1 cellular context compared by ENCODE assay signal in genomic region chr6:137811912-137812553, GRCh38.
A peak's percentile ranks its signal among the peaks of the same experiment; 100 is the strongest.
TF ChIP-seq lines count a peak whose summit lies in the region.

No MANE protein-coding gene starts in this region.

TF ChIP-seq in GM12878, 131 proteins besides CTCF, POLR2A, EP300 and RAD21 (continued from another document):
- peak; percentile 26; the same call in 1 of the 2 replicates for TF ChIP-seq SPI1 (IDR thresholded peaks at IDR 0.05; ENCODE audit: borderline replicate concordance, insufficient read depth, low read depth, low read length)
- 0 out of 2 replicates have a peak, but pooled peaks have one; percentile 8 for TF ChIP-seq FOXM1 (IDR thresholded peaks at IDR 0.05; ENCODE audit: low read depth, low read length)
- 0 out of 2 replicates have a peak, but pooled peaks have one; percentile 39 for TF ChIP-seq NFIC (IDR thresholded peaks at IDR 0.05; ENCODE audit: low read depth, low read length)
- peak; percentile 0 to 23; a peak in 1 of 4 replicates for TF ChIP-seq IKZF2 (IDR thresholded peaks at IDR 0.05)
- no peak for TF ChIP-seq NR2C1 (IDR thresholded peaks at IDR 0.05)
- TF ChIP-seq HDGF (IDR thresholded peaks at IDR 0.05): 0 out of 2 replicates have a peak, but pooled peaks have one; percentile 49
- TF ChIP-seq, protein P1, sequence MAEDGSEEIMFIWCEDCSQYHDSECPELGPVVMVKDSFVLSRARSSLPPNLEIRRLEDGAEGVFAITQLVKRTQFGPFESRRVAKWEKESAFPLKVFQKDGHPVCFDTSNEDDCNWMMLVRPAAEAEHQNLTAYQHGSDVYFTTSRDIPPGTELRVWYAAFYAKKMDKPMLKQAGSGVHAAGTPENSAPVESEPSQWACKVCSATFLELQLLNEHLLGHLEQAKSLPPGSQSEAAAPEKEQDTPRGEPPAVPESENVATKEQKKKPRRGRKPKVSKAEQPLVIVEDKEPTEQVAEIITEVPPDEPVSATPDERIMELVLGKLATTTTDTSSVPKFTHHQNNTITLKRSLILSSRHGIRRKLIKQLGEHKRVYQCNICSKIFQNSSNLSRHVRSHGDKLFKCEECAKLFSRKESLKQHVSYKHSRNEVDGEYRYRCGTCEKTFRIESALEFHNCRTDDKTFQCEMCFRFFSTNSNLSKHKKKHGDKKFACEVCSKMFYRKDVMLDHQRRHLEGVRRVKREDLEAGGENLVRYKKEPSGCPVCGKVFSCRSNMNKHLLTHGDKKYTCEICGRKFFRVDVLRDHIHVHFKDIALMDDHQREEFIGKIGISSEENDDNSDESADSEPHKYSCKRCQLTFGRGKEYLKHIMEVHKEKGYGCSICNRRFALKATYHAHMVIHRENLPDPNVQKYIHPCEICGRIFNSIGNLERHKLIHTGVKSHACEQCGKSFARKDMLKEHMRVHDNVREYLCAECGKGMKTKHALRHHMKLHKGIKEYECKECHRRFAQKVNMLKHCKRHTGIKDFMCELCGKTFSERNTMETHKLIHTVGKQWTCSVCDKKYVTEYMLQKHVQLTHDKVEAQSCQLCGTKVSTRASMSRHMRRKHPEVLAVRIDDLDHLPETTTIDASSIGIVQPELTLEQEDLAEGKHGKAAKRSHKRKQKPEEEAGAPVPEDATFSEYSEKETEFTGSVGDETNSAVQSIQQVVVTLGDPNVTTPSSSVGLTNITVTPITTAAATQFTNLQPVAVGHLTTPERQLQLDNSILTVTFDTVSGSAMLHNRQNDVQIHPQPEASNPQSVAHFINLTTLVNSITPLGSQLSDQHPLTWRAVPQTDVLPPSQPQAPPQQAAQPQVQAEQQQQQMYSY (CRISPR knock-in tag; IDR thresholded peaks at IDR 0.05): no peak
- TF ChIP-seq SMAD1 (IDR thresholded peaks at IDR 0.05; ENCODE audit: low read depth, partially characterized antibody): peak; percentile 37
